ENCODE assay signal across 19 cellular contexts in the genomic region with DNA sequence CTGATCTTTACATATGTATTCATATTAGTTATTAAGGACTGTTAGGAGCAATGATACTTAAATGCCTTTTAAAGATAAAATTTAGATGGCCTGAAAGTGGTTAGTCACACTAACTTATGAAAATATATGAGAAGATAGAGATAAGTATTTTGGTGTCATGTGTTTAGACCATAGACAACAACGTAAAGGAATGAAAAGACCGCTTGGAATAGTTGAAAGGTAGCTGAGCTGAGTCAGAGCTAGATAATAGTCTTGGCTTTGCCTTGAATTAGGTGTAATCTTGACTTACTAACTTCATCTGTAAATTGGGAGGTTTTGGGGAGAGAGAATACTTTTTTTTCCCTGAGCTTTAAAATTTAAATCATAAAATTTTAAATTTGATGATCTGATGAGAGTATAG.
"Had no signal": no experiment of that assay in that cellular context is flagged by ENCODE, and none has a peak within 500 bp of the region (broad histone marks: within the 10 kb centered on the region; RNA-seq: fewer than 3 reads in every experiment).

No MANE protein-coding gene starts in this region.

- H3K36me3 Mint-ChIP-seq: naive B cell had no signal

- H3K27ac Mint-ChIP-seq: naive B cell, nephron, progenitor cell of endocrine pancreas had no signal

- DNase-seq: cortex of kidney; dorsolateral prefrontal cortex; effector CD8-positive, alpha-beta T cell; gastrocnemius medialis; glutamatergic neuron; mesendoderm; naive B cell; occipital lobe; pancreas; right cardiac atrium; stimulated activated CD4-positive, alpha-beta T cell treated with anti-CD3 and anti-CD28 coated beads, Interleukin-2, amount 100 ng/mL, for 48 hours; stimulated activated naive CD8-positive, alpha-beta T cell treated with anti-CD3 and anti-CD28 coated beads, Interleukin-15, Interleukin-2, amounts not matched to agents 100 U/mL and 50 U/mL, for 24 hours; thyroid gland; upper lobe of left lung; uterus had no signal

- ATAC-seq: gastrocnemius medialis; pancreas; right cardiac atrium; stimulated activated naive CD8-positive, alpha-beta T cell treated with anti-CD3 and anti-CD28 coated beads, Interleukin-15, Interleukin-2, amounts not matched to agents 100 U/mL and 50 U/mL, for 24 hours had no signal

- H3K27ac ChIP-seq: dorsolateral prefrontal cortex, gastrocnemius medialis, pancreas, suprapubic skin, thyroid gland, upper lobe of left lung, uterus had no signal

- H3K4me3 ChIP-seq: dorsolateral prefrontal cortex, gastrocnemius medialis, pancreas, smooth muscle cell, suprapubic skin, thyroid gland, upper lobe of left lung, uterus had no signal

- H3K9me3 Mint-ChIP-seq: naive B cell, nephron had no signal

- H3K9me3 ChIP-seq: gastrocnemius medialis, pancreas, suprapubic skin, thyroid gland, upper lobe of left lung, uterus had no signal

- H3K4me2 ChIP-seq: smooth muscle cell had no signal

- H3K27me3 Mint-ChIP-seq: naive B cell, progenitor cell of endocrine pancreas had no signal

- H3K36me3 ChIP-seq: uterus had no signal

- H3K4me1 ChIP-seq: uterus had no signal

- H3K4me3 Mint-ChIP-seq: naive B cell, nephron had no signal

- H3K4me1 Mint-ChIP-seq: nephron had no signal

- H3K27me3 ChIP-seq: dorsolateral prefrontal cortex, gastrocnemius medialis, pancreas, suprapubic skin, thyroid gland, upper lobe of left lung, uterus had no signal
